ENCODE assay signal across 1 cellular context in the genomic region with DNA sequence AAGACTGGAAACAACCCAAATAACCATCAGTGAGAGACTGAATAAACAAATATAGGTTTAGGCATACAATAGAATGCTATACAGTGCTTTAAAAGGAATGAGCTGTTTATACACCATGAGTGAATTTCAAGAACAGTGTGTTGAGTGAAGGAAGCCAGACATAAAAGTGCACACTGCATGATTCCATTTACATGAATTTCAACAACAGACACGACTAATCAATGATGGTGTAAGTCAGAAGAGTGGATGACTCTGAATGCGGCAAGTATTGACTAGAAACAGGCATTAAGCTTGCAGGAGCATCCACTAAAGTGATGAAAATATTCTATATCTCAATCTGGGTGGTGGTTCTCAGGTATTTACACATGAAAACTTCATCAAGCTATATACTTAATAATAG.
TF ChIP-seq lines count a peak whose summit lies in the region.

No MANE protein-coding gene starts in this region.

TF ChIP-seq in IMR-90, 13 proteins besides CTCF, POLR2A, EP300 and RAD21 (continued from another document):
- TF ChIP-seq CEBPB (IDR thresholded peaks at IDR 0.05; ENCODE audit: low read depth, low read length) (no peak), ELK1 (IDR thresholded peaks at IDR 0.05; ENCODE audit: borderline replicate concordance, low read depth, low read length) (no peak), MAFK (IDR thresholded peaks at IDR 0.05; ENCODE audit: low read depth, low read length) (no peak), CHD1 (IDR thresholded peaks at IDR 0.05; ENCODE audit: low read depth, low read length) (no peak), NFE2L2 (IDR thresholded peaks at IDR 0.05; ENCODE audit: low read depth, low read length) (no peak), RFX5 (IDR thresholded peaks at IDR 0.05; ENCODE audit: low read depth, low read length) (no peak), BHLHE40 (IDR thresholded peaks at IDR 0.05; ENCODE audit: low read depth, low read length) (no peak)
- TF ChIP-seq, protein P1, sequence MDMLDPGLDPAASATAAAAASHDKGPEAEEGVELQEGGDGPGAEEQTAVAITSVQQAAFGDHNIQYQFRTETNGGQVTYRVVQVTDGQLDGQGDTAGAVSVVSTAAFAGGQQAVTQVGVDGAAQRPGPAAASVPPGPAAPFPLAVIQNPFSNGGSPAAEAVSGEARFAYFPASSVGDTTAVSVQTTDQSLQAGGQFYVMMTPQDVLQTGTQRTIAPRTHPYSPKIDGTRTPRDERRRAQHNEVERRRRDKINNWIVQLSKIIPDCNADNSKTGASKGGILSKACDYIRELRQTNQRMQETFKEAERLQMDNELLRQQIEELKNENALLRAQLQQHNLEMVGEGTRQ (IDR thresholded peaks at IDR 0.05; ENCODE audit: low read depth, low read length): no peak
